Comparison of ENCODE assay signal across 9 cellular contexts in genomic region chr3:117526485-117527079, GRCh38.
A peak's percentile ranks its signal among the peaks of the same experiment; 100 is the strongest.
DNase-seq lines count a peak whose midpoint lies in the region; ATAC-seq and TF ChIP-seq lines count a peak whose summit lies in the region.
"Had no signal": no experiment of that assay in that cellular context is flagged by ENCODE, and none has a peak within 500 bp of the region (broad histone marks: within the 10 kb centered on the region; RNA-seq: fewer than 3 reads in every experiment).

No MANE protein-coding gene starts in this region.

- no peak for DNase-seq in GM06990 (ENCODE audit: extremely low read depth, insufficient read length)
- DNase-seq in glutamatergic neuron: peak; percentile 31
- peak in 1 of 2 donors; percentile 38 for DNase-seq in tibial artery
- no peak for DNase-seq in DMS79 treated with DMSO at 0.1 percent for 48 hours (lab: John Stamatoyannopoulos, UW)
- no peak for DNase-seq in NK-92 treated with Interleukin-12 subunit alpha and Interleukin-12 subunit beta, amount 100 ng/mL, for 24 hours (lab: John Stamatoyannopoulos, UW)

- no peaks in the 10 kb centered on the region for H3K36me3 Mint-ChIP-seq in glutamatergic neuron (ENCODE audit: unreplicated experiment)

- no peak overlapping the region for H3K4me3 ChIP-seq in GM06990 (replicated peaks; ENCODE audit: low read depth, low read length)
- no peak overlapping the region for H3K4me3 ChIP-seq in tibial artery

- peaks cover 4% of the 10 kb centered on the region for H3K9me3 Mint-ChIP-seq in glutamatergic neuron (ENCODE audit: unreplicated experiment)

- no peak overlapping the region for H3K27ac Mint-ChIP-seq in glutamatergic neuron (ENCODE audit: unreplicated experiment)

- H3K36me3 ChIP-seq in GM06990 (ENCODE audit: control insufficient read depth, insufficient read depth, low read length): no peaks in the 10 kb centered on the region
- no peaks in the 10 kb centered on the region for H3K36me3 ChIP-seq in tibial artery
- H3K36me3 ChIP-seq: neutrophil had no signal

- H3K27me3 Mint-ChIP-seq in glutamatergic neuron (ENCODE audit: unreplicated experiment): no peaks in the 10 kb centered on the region

- no peaks in the 10 kb centered on the region for H3K4me1 ChIP-seq in tibial artery

- peak; percentile 48 for ATAC-seq in HG02870 (IDR thresholded peaks at IDR 0.05; ENCODE audit: unreplicated experiment)
- peak; percentile 65; the same call in 2 of the 3 replicates for ATAC-seq in SK-N-SH treated with all-trans-retinoic acid at 6 μM for 48 hours
- ATAC-seq in HG03095 (IDR thresholded peaks at IDR 0.05; ENCODE audit: unreplicated experiment): no peak

- TF ChIP-seq CTCF in GM06990 (IDR thresholded peaks at IDR 0.05; ENCODE audit: insufficient read depth, low read length, poor library complexity, severe bottlenecking) (peak; percentile 67), glutamatergic neuron (IDR thresholded peaks at IDR 0.05; ENCODE audit: partially characterized antibody, unreplicated experiment) (peak; percentile 89), tibial artery (IDR thresholded peaks at IDR 0.05) (peak; percentile 61 to 64)

- intact Hi-C loops in tibial artery (cut with DNase I; ENCODE audit: low total_unique reads): loop anchor here (10.0 kb wide), 2 partner anchors 662 to 752 kb away; no protein-coding TSS in a partner anchor

- no peaks in the 10 kb centered on the region for H3K27me3 ChIP-seq in GM06990 (replicated peaks; ENCODE audit: control insufficient read depth, insufficient read depth, low read length)
- no peaks in the 10 kb centered on the region for H3K27me3 ChIP-seq in tibial artery

- H3K9me3 ChIP-seq in tibial artery: no peaks in the 10 kb centered on the region
- H3K9me3 ChIP-seq: neutrophil had no signal

- H3K4me1 Mint-ChIP-seq in glutamatergic neuron (ENCODE audit: low read depth, unreplicated experiment): peaks cover 20% of the 10 kb centered on the region

- H3K27ac ChIP-seq in tibial artery: no peak overlapping the region
- H3K27ac ChIP-seq: neutrophil had no signal

- H3K4me3 Mint-ChIP-seq in glutamatergic neuron (ENCODE audit: unreplicated experiment): no peak overlapping the region

TF ChIP-seq in SK-N-SH treated with all-trans-retinoic acid at 6 μM for 48 hours, 23 proteins besides CTCF, POLR2A, EP300 and RAD21:
- TF ChIP-seq CSRNP3 (CRISPR knock-in tag; IDR thresholded peaks at IDR 0.05) (no peak), ZNF8 (CRISPR knock-in tag; IDR thresholded peaks at IDR 0.05) (no peak), POU6F1 (CRISPR knock-in tag; IDR thresholded peaks at IDR 0.05; ENCODE audit: borderline replicate concordance, low read depth) (no peak), ZFP3 (CRISPR knock-in tag; IDR thresholded peaks at IDR 0.05) (no peak), ISL1 (CRISPR knock-in tag; IDR thresholded peaks at IDR 0.05) (no peak), PPARA (CRISPR knock-in tag; IDR thresholded peaks at IDR 0.05; ENCODE audit: borderline replicate concordance) (no peak)
